Comparison of ENCODE assay signal across 13 cellular contexts in the genomic region with DNA sequence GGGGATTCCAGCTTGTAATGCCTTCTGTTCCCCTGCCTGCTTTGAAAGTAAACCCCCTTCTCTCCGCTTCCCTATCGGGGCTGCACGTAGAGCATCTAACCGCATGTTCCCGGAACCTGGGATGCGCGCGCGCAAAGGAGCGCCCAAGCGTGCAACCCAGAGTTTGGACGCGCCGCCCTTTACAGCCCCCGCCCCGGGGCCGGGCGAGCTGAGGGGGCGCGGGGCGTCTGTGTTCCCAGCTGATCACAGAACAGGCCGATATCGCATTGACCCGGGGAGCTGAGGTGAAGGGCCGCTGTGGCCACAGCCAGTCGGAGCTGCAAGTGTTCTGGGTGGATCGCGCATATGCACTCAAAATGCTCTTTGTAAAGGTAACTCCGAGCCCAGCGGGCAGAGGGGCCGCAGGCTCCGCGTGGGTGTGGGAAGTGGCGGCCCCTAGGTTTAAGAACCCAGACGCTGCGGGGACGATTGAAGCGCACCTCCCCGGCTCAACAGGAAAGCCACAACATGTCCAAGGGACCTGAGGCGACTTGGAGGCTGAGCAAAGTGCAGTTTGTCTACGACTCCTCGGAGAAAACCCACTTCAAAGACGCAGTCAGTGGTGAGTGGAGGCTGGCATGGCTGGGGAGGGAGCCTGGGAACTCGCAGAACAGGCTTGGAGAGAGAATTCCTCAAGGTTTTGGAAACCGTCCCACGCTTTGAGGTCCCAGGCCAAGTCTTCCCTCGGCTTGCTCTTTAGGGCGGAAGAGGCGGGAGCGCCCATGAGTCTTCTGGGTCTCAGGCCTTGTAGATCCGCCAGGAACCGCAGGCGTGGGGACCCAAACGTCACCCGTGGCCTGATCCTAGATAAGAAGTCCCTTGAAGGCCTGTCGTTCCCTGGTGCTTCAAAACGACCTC. TPM values are rescaled to one million over a fixed set of nuclear protein-coding genes. Genes with fewer than 3 reads are reported as not detected.
DNase-seq lines count a peak whose midpoint lies in the region; ATAC-seq and TF ChIP-seq lines count a peak whose summit lies in the region.
"Had no signal": no experiment of that assay in that cellular context is flagged by ENCODE, and none has a peak within 500 bp of the region (broad histone marks: within the 10 kb centered on the region; RNA-seq: fewer than 3 reads in every experiment).

No MANE protein-coding gene starts in this region.

- H3K27me3 ChIP-seq in rectal smooth muscle tissue (ENCODE audit: control insufficient read depth, insufficient read depth, low read length): peaks cover 2% of the 10 kb centered on the region

- H3K9ac ChIP-seq in rectal smooth muscle tissue (ENCODE audit: low read length): no peak overlapping the region

- no peak for TF ChIP-seq CTCF in fibroblast of the aortic adventitia (IDR thresholded peaks at IDR 0.05; ENCODE audit: insufficient read depth, low read length)

- H3K27ac ChIP-seq in rectal smooth muscle tissue (ENCODE audit: low read depth, low read length): no peak overlapping the region
- H3K27ac ChIP-seq: tibial nerve had no signal

- DNase-seq in NCI-H510A treated with DMSO at 0.1 percent for 48 hours (lab: John Stamatoyannopoulos, UW) (peak; percentile 13), fibroblast of the aortic adventitia (ENCODE audit: low read depth) (peak; percentile 14), DMS153 treated with DMSO at 0.1 percent for 48 hours (lab: John Stamatoyannopoulos, UW; ENCODE audit: unreplicated experiment) (no peak), GM03348 (ENCODE audit: low spot score) (no peak)
- DNase-seq: activated effector memory CD4-positive, alpha-beta T cell treated with anti-CD3 and anti-CD28 coated beads, Interleukin-2, amount 50 U/mL, for 16 hours; HFFc6; NCI-H1092 had no signal

- H3K4me3 ChIP-seq in fibroblast of the aortic adventitia (ENCODE audit: low read depth, low read length): no peak overlapping the region
- peak overlapping the region; percentile 13 for H3K4me3 ChIP-seq in rectal smooth muscle tissue (ENCODE audit: low read length)

- no peaks in the 10 kb centered on the region for H3K36me3 ChIP-seq in rectal smooth muscle tissue (ENCODE audit: control insufficient read depth, insufficient read depth, low read length)
- H3K36me3 ChIP-seq: tibial nerve had no signal

- no peaks in the 10 kb centered on the region for H3K4me1 ChIP-seq in rectal smooth muscle tissue (ENCODE audit: control insufficient read depth, insufficient read depth, low read length)

- ATAC-seq in GM18868 (IDR thresholded peaks at IDR 0.05; ENCODE audit: unreplicated experiment) (peak; percentile 20), HG03045 (IDR thresholded peaks at IDR 0.05; ENCODE audit: unreplicated experiment) (no peak), GM18907 (IDR thresholded peaks at IDR 0.05; ENCODE audit: unreplicated experiment) (no peak)

RNA-seq across cellular contexts. Expression of a gene that starts 1.6 kb away (rescaled TPM):
- total RNA-seq in fibroblast of the aortic adventitia (ENCODE audit: low replicate concordance): 0.18 TPM in 1 of 2 replicates, not detected in the other
- total RNA-seq: fibroblast of villous mesenchyme, HFFc6 had no signal

Comparison
In these comparisons a context has a peak if more than half of its experiments do, and no peak if none do; other contexts are left out.
1. DNase-seq: peak in NCI-H510A treated with DMSO at 0.1 percent for 48 hours (single experiment) and fibroblast of the aortic adventitia (single experiment); none in DMS153 treated with DMSO at 0.1 percent for 48 hours (single experiment) and GM03348 (single experiment).